In genomic region chr6:28000351-28001045, GRCh38 we compare ENCODE assay signal across 29 cellular contexts. TPM values are rescaled to one million over a fixed set of nuclear protein-coding genes. Genes with fewer than 3 reads are reported as not detected.
"Had no signal": no experiment of that assay in that cellular context is flagged by ENCODE, and none has a peak within 500 bp of the region (broad histone marks: within the 10 kb centered on the region; RNA-seq: fewer than 3 reads in every experiment).

No MANE protein-coding gene starts in this region.

- H3K9me3 ChIP-seq: body of pancreas, heart left ventricle, right lobe of liver, stomach, suprapubic skin, transverse colon, uterus had no signal

- H3K9me3 Mint-ChIP-seq: activated CD4-positive, alpha-beta memory T cell treated with anti-CD3 and anti-CD28 coated beads, Interleukin-2, amount 10 ng/mL, durations not matched to agents 7 days and 5 days; activated CD4-positive, alpha-beta T cell treated with anti-CD3 and anti-CD28 coated beads, Interleukin-2, amount 10 ng/mL, durations not matched to agents 24 days and 14 days; memory B cell; nephron; stimulated activated effector memory CD8-positive, alpha-beta T cell treated with anti-CD3 and anti-CD28 coated beads, Interleukin-12 subunit alpha, Interleukin-12 subunit beta, amount 100 ng/mL, for 72 hours had no signal

- H3K27ac ChIP-seq: body of pancreas, cardiac muscle cell, heart left ventricle, right lobe of liver, stomach, suprapubic skin, transverse colon, uterus, VCaP had no signal

- H3K4me3 Mint-ChIP-seq: activated CD4-positive, alpha-beta memory T cell treated with anti-CD3 and anti-CD28 coated beads, Interleukin-2, amount 10 ng/mL, durations not matched to agents 7 days and 5 days; activated CD4-positive, alpha-beta T cell treated with anti-CD3 and anti-CD28 coated beads, Interleukin-2, amount 10 ng/mL, durations not matched to agents 24 days and 14 days; memory B cell; nephron; stimulated activated effector memory CD8-positive, alpha-beta T cell treated with anti-CD3 and anti-CD28 coated beads, Interleukin-12 subunit alpha, Interleukin-12 subunit beta, amount 100 ng/mL, for 72 hours had no signal

- FAIRE-seq: endometrium, small intestine had no signal

- H3K27me3 ChIP-seq: transverse colon, uterus had no signal

- ATAC-seq: activated CD4-positive, CD25-positive, alpha-beta regulatory T cell treated with anti-CD3 and anti-CD28 coated beads, Interleukin-2, amount 50 U/mL, for 24 hours; body of pancreas; heart left ventricle; left cardiac atrium; right lobe of liver; stimulated activated effector memory CD8-positive, alpha-beta T cell treated with anti-CD3 and anti-CD28 coated beads, Interleukin-12 subunit alpha, Interleukin-12 subunit beta, amount 100 ng/mL, for 72 hours had no signal

- H3K4me1 Mint-ChIP-seq: activated CD4-positive, alpha-beta memory T cell treated with anti-CD3 and anti-CD28 coated beads, Interleukin-2, amount 10 ng/mL, durations not matched to agents 7 days and 5 days; activated CD4-positive, alpha-beta T cell treated with anti-CD3 and anti-CD28 coated beads, Interleukin-2, amount 10 ng/mL, durations not matched to agents 24 days and 14 days; memory B cell; stimulated activated effector memory CD8-positive, alpha-beta T cell treated with anti-CD3 and anti-CD28 coated beads, Interleukin-12 subunit alpha, Interleukin-12 subunit beta, amount 100 ng/mL, for 72 hours had no signal

- H3K36me3 ChIP-seq: cardiac muscle cell, heart left ventricle, right lobe of liver, stomach, suprapubic skin, transverse colon, uterus had no signal

- H3K4me1 ChIP-seq: body of pancreas, heart left ventricle, right lobe of liver, stomach, suprapubic skin, uterus had no signal

- DNase-seq: activated CD4-positive, alpha-beta memory T cell treated with anti-CD3 and anti-CD28 coated beads, Interleukin-2, amount 10 ng/mL, durations not matched to agents 7 days and 5 days; activated CD4-positive, alpha-beta T cell treated with anti-CD3 and anti-CD28 coated beads, Interleukin-2, amount 10 ng/mL, durations not matched to agents 24 days and 14 days; activated effector memory CD4-positive, alpha-beta T cell treated with anti-CD3 and anti-CD28 coated beads, Interleukin-2, amount 50 U/mL, for 16 hours; activated naive CD4-positive, alpha-beta T cell treated with anti-CD3 and anti-CD28 coated beads, Interleukin-2, amount 50 U/mL, for 16 hours; anterior cingulate cortex; body of pancreas; heart left ventricle; islet precursor cell; left cardiac atrium; occipital lobe; right lobe of liver; small intestine; stimulated activated CD4-positive, alpha-beta T cell treated with anti-CD3 and anti-CD28 coated beads, Interleukin-2, amount 100 ng/mL, for 24 hours; stomach; transverse colon; uterus had no signal

- H3K27ac Mint-ChIP-seq: activated CD4-positive, alpha-beta memory T cell treated with anti-CD3 and anti-CD28 coated beads, Interleukin-2, amount 10 ng/mL, durations not matched to agents 7 days and 5 days; activated CD4-positive, alpha-beta T cell treated with anti-CD3 and anti-CD28 coated beads, Interleukin-2, amount 10 ng/mL, durations not matched to agents 24 days and 14 days; memory B cell; nephron; stimulated activated effector memory CD8-positive, alpha-beta T cell treated with anti-CD3 and anti-CD28 coated beads, Interleukin-12 subunit alpha, Interleukin-12 subunit beta, amount 100 ng/mL, for 72 hours had no signal

- H3K4me3 ChIP-seq: body of pancreas, cardiac muscle cell, heart left ventricle, right lobe of liver, stomach, suprapubic skin, transverse colon, uterus had no signal

RNA-seq across cellular contexts. Expression of gene OR2B6, which starts 43.5 kb away (rescaled TPM):
- total RNA-seq: activated CD4-positive, alpha-beta memory T cell treated with anti-CD3 and anti-CD28 coated beads, Interleukin-2, amount 10 ng/mL, durations not matched to agents 7 days and 5 days; activated CD4-positive, alpha-beta T cell treated with anti-CD3 and anti-CD28 coated beads, Interleukin-2, amount 10 ng/mL, durations not matched to agents 24 days and 14 days; body of pancreas; cardiac muscle cell; chondrocyte; epithelial cell of proximal tubule; fibroblast of villous mesenchyme; heart left ventricle; left cardiac atrium; lower leg skin; myocyte; occipital lobe; right lobe of liver; stomach; suprapubic skin; transverse colon; uterus had no signal
- polyA plus RNA-seq: cardiac muscle cell, heart left ventricle, small intestine, stomach had no signal
